In genomic region chr1:199629624-199630023, GRCh38 we compare ENCODE assay signal across 1 cellular context.
TF ChIP-seq lines count a peak whose summit lies in the region.

No MANE protein-coding gene starts in this region.

TF ChIP-seq in GM12878, 131 proteins besides CTCF, POLR2A, EP300 and RAD21:
- no peak for TF ChIP-seq USF1 (IDR thresholded peaks at IDR 0.05; ENCODE audit: borderline replicate concordance, extremely low read length, insufficient read depth, low read depth, low read length)
- no peak for TF ChIP-seq SUPT20H (IDR thresholded peaks at IDR 0.05; ENCODE audit: borderline replicate concordance, control insufficient read depth, low read depth, low read length)
- 0 out of 2 replicates have a peak, but pooled peaks have one; percentile 12 for TF ChIP-seq RUNX3 (IDR thresholded peaks at IDR 0.05; ENCODE audit: low read length)
